In the genomic region with DNA sequence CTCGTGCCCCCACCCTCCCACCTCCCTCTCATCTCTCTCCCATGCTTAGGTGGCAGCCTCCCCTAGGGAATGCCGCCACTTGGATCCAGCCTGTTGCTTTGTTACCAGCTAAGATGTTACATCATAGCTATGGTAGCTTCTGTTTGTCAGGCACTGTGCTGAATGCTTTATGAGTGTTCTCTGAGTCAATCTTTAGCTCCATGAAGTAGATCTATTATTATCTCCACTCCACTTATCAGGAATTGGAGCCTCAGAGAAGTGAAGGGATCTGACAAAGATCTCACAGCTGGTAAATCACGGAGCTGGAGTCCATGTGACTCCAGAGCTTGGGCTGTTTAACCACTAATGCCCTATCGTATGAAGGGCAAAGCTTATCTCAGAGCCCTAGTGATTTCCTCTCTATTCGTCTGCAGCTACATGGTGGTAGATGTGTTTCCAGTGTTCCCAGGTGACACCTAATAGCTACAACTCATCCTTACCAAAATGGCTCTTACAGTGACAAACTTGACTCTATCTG, we compare ENCODE assay signal across 1 cellular context.
TF ChIP-seq lines count a peak whose summit lies in the region.

No MANE protein-coding gene starts in this region.

TF ChIP-seq in SK-N-SH treated with all-trans-retinoic acid at 6 μM for 48 hours, 23 proteins besides CTCF, POLR2A, EP300 and RAD21 (continued from another document):
- TF ChIP-seq, protein P1, sequence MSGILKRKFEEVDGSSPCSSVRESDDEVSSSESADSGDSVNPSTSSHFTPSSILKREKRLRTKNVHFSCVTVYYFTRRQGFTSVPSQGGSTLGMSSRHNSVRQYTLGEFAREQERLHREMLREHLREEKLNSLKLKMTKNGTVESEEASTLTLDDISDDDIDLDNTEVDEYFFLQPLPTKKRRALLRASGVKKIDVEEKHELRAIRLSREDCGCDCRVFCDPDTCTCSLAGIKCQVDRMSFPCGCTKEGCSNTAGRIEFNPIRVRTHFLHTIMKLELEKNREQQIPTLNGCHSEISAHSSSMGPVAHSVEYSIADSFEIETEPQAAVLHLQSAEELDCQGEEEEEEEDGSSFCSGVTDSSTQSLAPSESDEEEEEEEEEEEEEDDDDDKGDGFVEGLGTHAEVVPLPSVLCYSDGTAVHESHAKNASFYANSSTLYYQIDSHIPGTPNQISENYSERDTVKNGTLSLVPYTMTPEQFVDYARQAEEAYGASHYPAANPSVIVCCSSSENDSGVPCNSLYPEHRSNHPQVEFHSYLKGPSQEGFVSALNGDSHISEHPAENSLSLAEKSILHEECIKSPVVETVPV (CRISPR knock-in tag; IDR thresholded peaks at IDR 0.05): no peak
- TF ChIP-seq GLIS3 (CRISPR knock-in tag; IDR thresholded peaks at IDR 0.05) (no peak), ARNTL (CRISPR knock-in tag; IDR thresholded peaks at IDR 0.05; ENCODE audit: borderline replicate concordance, low read depth) (no peak), OSR1 (CRISPR knock-in tag; IDR thresholded peaks at IDR 0.05) (no peak), TCF4 (CRISPR knock-in tag; IDR thresholded peaks at IDR 0.05; ENCODE audit: borderline replicate concordance) (no peak), ZFP3 (CRISPR knock-in tag; IDR thresholded peaks at IDR 0.05) (no peak), ZFP30 (CRISPR knock-in tag; IDR thresholded peaks at IDR 0.05) (no peak), PPARA (CRISPR knock-in tag; IDR thresholded peaks at IDR 0.05; ENCODE audit: borderline replicate concordance) (no peak)
